14 cellular contexts compared by ENCODE assay signal in the genomic region with DNA sequence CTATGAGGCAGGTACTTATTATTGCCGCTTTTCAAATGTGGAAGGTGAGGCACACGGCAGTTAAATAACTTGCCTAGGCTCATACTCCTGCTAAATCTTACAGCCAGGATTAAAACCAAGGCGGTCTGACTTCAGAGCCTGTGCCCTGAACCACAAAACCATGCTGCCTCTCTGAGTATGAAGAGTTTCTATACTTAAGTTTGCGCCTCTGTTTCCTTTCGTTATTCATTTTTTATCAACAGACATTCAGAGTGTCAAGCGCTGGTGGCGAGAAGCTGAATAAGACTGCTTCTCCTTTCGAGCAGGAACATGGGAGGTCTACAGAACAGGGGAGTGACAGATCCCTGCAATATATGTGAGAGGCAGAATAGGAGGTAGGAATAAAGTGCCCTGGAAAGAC.
DNase-seq lines count a peak whose midpoint lies in the region; ATAC-seq and TF ChIP-seq lines count a peak whose summit lies in the region.
"Had no signal": no experiment of that assay in that cellular context is flagged by ENCODE, and none has a peak within 500 bp of the region (broad histone marks: within the 10 kb centered on the region; RNA-seq: fewer than 3 reads in every experiment).

No MANE protein-coding gene starts in this region.

- H3K27me3 ChIP-seq in BLaER1 treated with 17β-estradiol and CSF1 and Interleukin-3, amounts not matched to agents 10 nM and 100 nM = peaks cover 0 to 10% (median 0%) of the 10 kb centered on the region in 11 experiments; a peak in 2 of 22 replicates
- no peaks in the 10 kb centered on the region for H3K27me3 ChIP-seq in PC-3 (ENCODE audit: low read length)
- peaks cover 0 to 18% (median 0%) of the 10 kb centered on the region in 45 donors for H3K27me3 ChIP-seq in dorsolateral prefrontal cortex
- H3K27me3 ChIP-seq: SJSA1, uterus had no signal

- peak overlapping the region in 4 of 10 experiments; percentile 16 to 38 (median 24); a peak in 3 of 20 replicates for H3K4me3 ChIP-seq in BLaER1 treated with 17β-estradiol and CSF1 and Interleukin-3, amounts not matched to agents 10 nM and 100 nM
- H3K4me3 ChIP-seq in PC-3 (ENCODE audit: low read length) (no peak overlapping the region), dorsolateral prefrontal cortex (no peak overlapping the region)
- H3K4me3 ChIP-seq: SJSA1, uterus had no signal

- peaks cover 34 to 59% (median 53%) of the 10 kb centered on the region in 10 experiments for H3K4me1 ChIP-seq in BLaER1 treated with 17β-estradiol and CSF1 and Interleukin-3, amounts not matched to agents 10 nM and 100 nM
- H3K4me1 ChIP-seq in PC-3 (ENCODE audit: insufficient read depth, low read length) = peaks cover 25% of the 10 kb centered on the region
- H3K4me1 ChIP-seq: uterus had no signal

- BruUV-seq in PC-3 (replicated peaks; lab: Mats Ljungman, UMichigan) = no TSS peak

- H3K9ac ChIP-seq in BLaER1 treated with 17β-estradiol and CSF1 and Interleukin-3, amounts not matched to agents 10 nM and 100 nM = peak overlapping the region in 8 of 11 experiments; percentile 25 to 68 (median 40); a peak in 10 of 22 replicates
- H3K9ac ChIP-seq in PC-3 (ENCODE audit: low read length) = no peak overlapping the region

- peak overlapping the region in 7 of 11 experiments; percentile 6 to 98 (median 49); a peak in 10 of 22 replicates for H3K27ac ChIP-seq in BLaER1 treated with 17β-estradiol and CSF1 and Interleukin-3, amounts not matched to agents 10 nM and 100 nM
- no peak overlapping the region for H3K27ac ChIP-seq in PC-3 (ENCODE audit: low read length)
- H3K27ac ChIP-seq in dorsolateral prefrontal cortex = no peak overlapping the region
- H3K27ac ChIP-seq: SJSA1, uterus had no signal

- H3K27me3 Mint-ChIP-seq in activated T-helper 2 cell treated with anti-CD3 and anti-CD28 coated beads, Interferon-gamma antibody, Interleukin-2, Interleukin-4, amounts not matched to agents 10 μg/mL and 5 μg/mL and 100 μg/mL, durations not matched to agents 14 hours and 24 hours and 36 hours (ENCODE audit: low read depth) = peaks cover 4% of the 10 kb centered on the region

- no peak for TF ChIP-seq CTCF in PC-3 (conservative IDR thresholded peaks at IDR 0.05; ENCODE audit: low read depth, low read length)
- TF ChIP-seq CTCF in dorsolateral prefrontal cortex (IDR thresholded peaks at IDR 0.05 in 54 of 56, conservative IDR thresholded peaks at IDR 0.05 in 2 of 56; ENCODE audit: low read depth in 1 of 56, partially characterized antibody in 56 of 56) = no peak
- TF ChIP-seq CTCF in omental fat pad (IDR thresholded peaks at IDR 0.05) = no peak

- peak overlapping the region; percentile 67 to 93 (median 83) for H3K4me2 ChIP-seq in BLaER1 treated with 17β-estradiol and CSF1 and Interleukin-3, amounts not matched to agents 10 nM and 100 nM
- H3K4me2 ChIP-seq in PC-3 (ENCODE audit: low read length) = no peak overlapping the region

- no peaks in the 10 kb centered on the region for H3K9me3 Mint-ChIP-seq in activated T-helper 2 cell treated with anti-CD3 and anti-CD28 coated beads, Interferon-gamma antibody, Interleukin-2, Interleukin-4, amounts not matched to agents 10 μg/mL and 5 μg/mL and 100 μg/mL, durations not matched to agents 14 hours and 24 hours and 36 hours

- POLR2A ChIA-PET in PC-3 (lab: Charles Lee; ENCODE audit: unreplicated experiment) = no interaction called here

- no peaks in the 10 kb centered on the region for H3K79me2 ChIP-seq in PC-3 (ENCODE audit: low read length)

- peak; percentile 27 for ATAC-seq in GM18907 (IDR thresholded peaks at IDR 0.05; ENCODE audit: unreplicated experiment)
- peak; percentile 39 for ATAC-seq in HG03159 (IDR thresholded peaks at IDR 0.05; ENCODE audit: unreplicated experiment)
- ATAC-seq in PC-3 = no peak
- ATAC-seq in omental fat pad (ENCODE audit: low FRiP score) = no peak

- H3K9me2 ChIP-seq in PC-3 (replicated peaks; ENCODE audit: low read length) = no peaks in the 10 kb centered on the region

- H4K20me1 ChIP-seq in BLaER1 treated with 17β-estradiol and CSF1 and Interleukin-3, amounts not matched to agents 10 nM and 100 nM = no peaks in the 10 kb centered on the region
- H4K20me1 ChIP-seq in PC-3 (ENCODE audit: low read length) = no peaks in the 10 kb centered on the region

- intact Hi-C loops in activated T-helper 2 cell treated with anti-CD3 and anti-CD28 coated beads, Interferon-gamma antibody, Interleukin-2, Interleukin-4, amounts not matched to agents 10 μg/mL and 5 μg/mL and 100 μg/mL, durations not matched to agents 14 hours and 24 hours and 36 hours (cut with micrococcal nuclease) = loop anchor here (1.0 to 2.0 kb wide), 2 partner anchors 35 to 44 kb away; no protein-coding TSS in a partner anchor
- intact Hi-C loops in PC-3 (cut with micrococcal nuclease) = loop anchor here (5.0 kb wide), 1 partner anchor 169 kb away; no protein-coding TSS in a partner anchor
- intact Hi-C loops in dorsolateral prefrontal cortex (cut with DNase I) = no loop called here

- DNase-seq in activated T-helper 2 cell treated with anti-CD3 and anti-CD28 coated beads, Interferon-gamma antibody, Interleukin-2, Interleukin-4, amounts not matched to agents 10 μg/mL and 5 μg/mL and 100 μg/mL, durations not matched to agents 14 hours and 24 hours and 36 hours (ENCODE audit: low spot score) = peak; percentile 32
- DNase-seq in NCI-H1048 (lab: John Stamatoyannopoulos, UW) (no peak), PC-3 (no peak), dorsolateral prefrontal cortex (no peak), omental fat pad (ENCODE audit: low spot score) (no peak)
- DNase-seq: activated effector memory CD4-positive, alpha-beta T cell treated with anti-CD3 and anti-CD28 coated beads, Interleukin-2, amount 50 U/mL, for 16 hours; HCEC 1CT; mesenchymal stem cell; NCI-H1417; uterus had no signal

- peak overlapping the region; percentile 86 for H3K27ac Mint-ChIP-seq in activated T-helper 2 cell treated with anti-CD3 and anti-CD28 coated beads, Interferon-gamma antibody, Interleukin-2, Interleukin-4, amounts not matched to agents 10 μg/mL and 5 μg/mL and 100 μg/mL, durations not matched to agents 14 hours and 24 hours and 36 hours

- H2AFZ ChIP-seq in PC-3 (ENCODE audit: low read length) = no peak overlapping the region

- no peaks in the 10 kb centered on the region for H3K36me3 ChIP-seq in BLaER1 treated with 17β-estradiol and CSF1 and Interleukin-3, amounts not matched to agents 10 nM and 100 nM
- H3K36me3 ChIP-seq in PC-3 (ENCODE audit: low read depth, low read length) = no peaks in the 10 kb centered on the region
- H3K36me3 ChIP-seq: SJSA1, uterus had no signal

- CTCF ChIA-PET in PC-3 (lab: Charles Lee) = no interaction called here

- peak overlapping the region; percentile 61 for H3K4me3 Mint-ChIP-seq in activated T-helper 2 cell treated with anti-CD3 and anti-CD28 coated beads, Interferon-gamma antibody, Interleukin-2, Interleukin-4, amounts not matched to agents 10 μg/mL and 5 μg/mL and 100 μg/mL, durations not matched to agents 14 hours and 24 hours and 36 hours (ENCODE audit: low read depth)

- H3K9me3 ChIP-seq in BLaER1 treated with 17β-estradiol and CSF1 and Interleukin-3, amounts not matched to agents 10 nM and 100 nM (replicated peaks in 1 of 11) = no peaks in the 10 kb centered on the region
- H3K9me3 ChIP-seq in PC-3 (ENCODE audit: low read length) = no peaks in the 10 kb centered on the region
- H3K9me3 ChIP-seq: SJSA1, uterus had no signal

- peaks cover 3% of the 10 kb centered on the region for H3K36me3 Mint-ChIP-seq in activated T-helper 2 cell treated with anti-CD3 and anti-CD28 coated beads, Interferon-gamma antibody, Interleukin-2, Interleukin-4, amounts not matched to agents 10 μg/mL and 5 μg/mL and 100 μg/mL, durations not matched to agents 14 hours and 24 hours and 36 hours (ENCODE audit: low read depth)

- no peaks in the 10 kb centered on the region for H3F3A ChIP-seq in PC-3 (ENCODE audit: low read length, unreplicated experiment)

- peaks cover 57% of the 10 kb centered on the region for H3K4me1 Mint-ChIP-seq in activated T-helper 2 cell treated with anti-CD3 and anti-CD28 coated beads, Interferon-gamma antibody, Interleukin-2, Interleukin-4, amounts not matched to agents 10 μg/mL and 5 μg/mL and 100 μg/mL, durations not matched to agents 14 hours and 24 hours and 36 hours (ENCODE audit: low read depth)

Comparison
In these comparisons a context has a peak if more than half of its experiments do, and no peak if none do; other contexts are left out.
1. H3K27ac ChIP-seq: peak in BLaER1 treated with 17β-estradiol and CSF1 and Interleukin-3, amounts not matched to agents 10 nM and 100 nM (7 of 11); none in PC-3 (single experiment) and dorsolateral prefrontal cortex (0 of 59).
2. ATAC-seq: peak in GM18907 (single experiment) and HG03159 (single experiment); none in PC-3 (single experiment) and omental fat pad (single experiment).
3. intact Hi-C loops: an anchor here in activated T-helper 2 cell treated with anti-CD3 and anti-CD28 coated beads, Interferon-gamma antibody, Interleukin-2, Interleukin-4, amounts not matched to agents 10 μg/mL and 5 μg/mL and 100 μg/mL, durations not matched to agents 14 hours and 24 hours and 36 hours (1.0 to 2.0 kb wide) and PC-3 (5.0 kb wide); none called in dorsolateral prefrontal cortex.